In genomic region chr18:63422862-63423304, GRCh38 we compare ENCODE assay signal across 2 cellular contexts.
TF ChIP-seq lines count a peak whose summit lies in the region.

No MANE protein-coding gene starts in this region.

TF ChIP-seq in HEK293, 187 proteins besides CTCF, POLR2A, EP300 and RAD21 (continues in another document):
- TF ChIP-seq, protein P1, sequence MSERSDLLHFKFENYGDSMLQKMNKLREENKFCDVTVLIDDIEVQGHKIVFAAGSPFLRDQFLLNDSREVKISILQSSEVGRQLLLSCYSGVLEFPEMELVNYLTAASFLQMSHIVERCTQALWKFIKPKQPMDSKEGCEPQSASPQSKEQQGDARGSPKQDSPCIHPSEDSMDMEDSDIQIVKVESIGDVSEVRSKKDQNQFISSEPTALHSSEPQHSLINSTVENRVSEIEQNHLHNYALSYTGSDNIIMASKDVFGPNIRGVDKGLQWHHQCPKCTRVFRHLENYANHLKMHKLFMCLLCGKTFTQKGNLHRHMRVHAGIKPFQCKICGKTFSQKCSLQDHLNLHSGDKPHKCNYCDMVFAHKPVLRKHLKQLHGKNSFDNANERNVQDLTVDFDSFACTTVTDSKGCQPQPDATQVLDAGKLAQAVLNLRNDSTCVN (tag by site-specific recombination; optimal IDR thresholded peaks at IDR 0.05) = peak; percentile 73
- TF ChIP-seq EGR2 (tag by site-specific recombination; IDR thresholded peaks at IDR 0.05; ENCODE audit: low read depth) (peak; percentile 53; the same call in 1 of the 2 replicates), ZNF600 (tag by site-specific recombination; IDR thresholded peaks at IDR 0.05) (peak; percentile 42; the same call in 1 of the 2 replicates), KLF8 (tag by site-specific recombination; IDR thresholded peaks at IDR 0.05) (no peak), ZNF791 (tag by site-specific recombination; IDR thresholded peaks at IDR 0.05) (no peak), MEIS1 (CRISPR knock-in tag; IDR thresholded peaks at IDR 0.05; ENCODE audit: borderline replicate concordance) (no peak), ZSCAN30 (tag by site-specific recombination; IDR thresholded peaks at IDR 0.05) (peak; percentile 84), ZNF398 (tag by site-specific recombination; IDR thresholded peaks at IDR 0.05) (no peak), ZNF843 (tag by site-specific recombination; IDR thresholded peaks at IDR 0.05) (no peak), ZNF513 (tag by site-specific recombination; IDR thresholded peaks at IDR 0.05) (0 out of 2 replicates have a peak, but pooled peaks have one; percentile 27), ZBTB6 (tag by site-specific recombination; IDR thresholded peaks at IDR 0.05) (no peak), SP3 (tag by site-specific recombination; IDR thresholded peaks at IDR 0.05) (no peak)
- TF ChIP-seq, protein P2, sequence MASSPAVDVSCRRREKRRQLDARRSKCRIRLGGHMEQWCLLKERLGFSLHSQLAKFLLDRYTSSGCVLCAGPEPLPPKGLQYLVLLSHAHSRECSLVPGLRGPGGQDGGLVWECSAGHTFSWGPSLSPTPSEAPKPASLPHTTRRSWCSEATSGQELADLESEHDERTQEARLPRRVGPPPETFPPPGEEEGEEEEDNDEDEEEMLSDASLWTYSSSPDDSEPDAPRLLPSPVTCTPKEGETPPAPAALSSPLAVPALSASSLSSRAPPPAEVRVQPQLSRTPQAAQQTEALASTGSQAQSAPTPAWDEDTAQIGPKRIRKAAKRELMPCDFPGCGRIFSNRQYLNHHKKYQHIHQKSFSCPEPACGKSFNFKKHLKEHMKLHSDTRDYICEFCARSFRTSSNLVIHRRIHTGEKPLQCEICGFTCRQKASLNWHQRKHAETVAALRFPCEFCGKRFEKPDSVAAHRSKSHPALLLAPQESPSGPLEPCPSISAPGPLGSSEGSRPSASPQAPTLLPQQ (tag by site-specific recombination; IDR thresholded peaks at IDR 0.05) = 0 out of 2 replicates have a peak, but pooled peaks have one; percentile 37
- TF ChIP-seq, protein P3, sequence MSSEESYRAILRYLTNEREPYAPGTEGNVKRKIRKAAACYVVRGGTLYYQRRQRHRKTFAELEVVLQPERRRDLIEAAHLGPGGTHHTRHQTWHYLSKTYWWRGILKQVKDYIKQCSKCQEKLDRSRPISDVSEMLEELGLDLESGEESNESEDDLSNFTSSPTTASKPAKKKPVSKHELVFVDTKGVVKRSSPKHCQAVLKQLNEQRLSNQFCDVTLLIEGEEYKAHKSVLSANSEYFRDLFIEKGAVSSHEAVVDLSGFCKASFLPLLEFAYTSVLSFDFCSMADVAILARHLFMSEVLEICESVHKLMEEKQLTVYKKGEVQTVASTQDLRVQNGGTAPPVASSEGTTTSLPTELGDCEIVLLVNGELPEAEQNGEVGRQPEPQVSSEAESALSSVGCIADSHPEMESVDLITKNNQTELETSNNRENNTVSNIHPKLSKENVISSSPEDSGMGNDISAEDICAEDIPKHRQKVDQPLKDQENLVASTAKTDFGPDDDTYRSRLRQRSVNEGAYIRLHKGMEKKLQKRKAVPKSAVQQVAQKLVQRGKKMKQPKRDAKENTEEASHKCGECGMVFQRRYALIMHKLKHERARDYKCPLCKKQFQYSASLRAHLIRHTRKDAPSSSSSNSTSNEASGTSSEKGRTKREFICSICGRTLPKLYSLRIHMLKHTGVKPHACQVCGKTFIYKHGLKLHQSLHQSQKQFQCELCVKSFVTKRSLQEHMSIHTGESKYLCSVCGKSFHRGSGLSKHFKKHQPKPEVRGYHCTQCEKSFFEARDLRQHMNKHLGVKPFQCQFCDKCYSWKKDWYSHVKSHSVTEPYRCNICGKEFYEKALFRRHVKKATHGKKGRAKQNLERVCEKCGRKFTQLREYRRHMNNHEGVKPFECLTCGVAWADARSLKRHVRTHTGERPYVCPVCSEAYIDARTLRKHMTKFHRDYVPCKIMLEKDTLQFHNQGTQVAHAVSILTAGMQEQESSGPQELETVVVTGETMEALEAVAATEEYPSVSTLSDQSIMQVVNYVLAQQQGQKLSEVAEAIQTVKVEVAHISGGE (tag by site-specific recombination; conservative IDR thresholded peaks at IDR 0.05; ENCODE audit: low read depth) = no peak

TF ChIP-seq in H1, 55 proteins besides CTCF, POLR2A, EP300 and RAD21:
- peak; percentile 71; the same call in 1 of the 2 replicates for TF ChIP-seq POLR2AphosphoS5 (IDR thresholded peaks at IDR 0.05; ENCODE audit: low read depth, low read length)
- peak; percentile 56 for TF ChIP-seq E2F6 (IDR thresholded peaks at IDR 0.05)
- TF ChIP-seq TAF1 (IDR thresholded peaks at IDR 0.05; ENCODE audit: low read depth, low read length) = peak; percentile 64
- TF ChIP-seq TBP (IDR thresholded peaks at IDR 0.05; ENCODE audit: low read depth, low read length) = no peak
TF ChIP-seq in H1: peak in this region for 3.
